Comparison of ENCODE assay signal across 1 cellular context in genomic region chr2:62194558-62195420, GRCh38.
TF ChIP-seq lines count a peak whose summit lies in the region.

No MANE protein-coding gene starts in this region.

TF ChIP-seq in HepG2, 621 proteins besides CTCF, POLR2A, EP300 and RAD21 (continued from another document):
- TF ChIP-seq ZXDC (CRISPR knock-in tag; IDR thresholded peaks at IDR 0.05) (no peak; the same call in 1 of the 2 replicates), PCBP1 (IDR thresholded peaks at IDR 0.05; ENCODE audit: borderline replicate concordance, low read depth, low read length) (no peak), ATM (IDR thresholded peaks at IDR 0.05; ENCODE audit: borderline replicate concordance) (no peak), PTBP1 (IDR thresholded peaks at IDR 0.05; ENCODE audit: low read depth, low read length, poor library complexity, severe bottlenecking) (no peak), RFX3 (CRISPR knock-in tag; IDR thresholded peaks at IDR 0.05) (no peak), PHF8 (CRISPR knock-in tag; IDR thresholded peaks at IDR 0.05) (no peak), KDM2A (CRISPR knock-in tag; IDR thresholded peaks at IDR 0.05; ENCODE audit: borderline replicate concordance, low read depth) (no peak), ZNF205 (CRISPR knock-in tag; IDR thresholded peaks at IDR 0.05) (peak; percentile 50; the same call in 1 of the 2 replicates), ZBTB38 (CRISPR knock-in tag; IDR thresholded peaks at IDR 0.05) (peak; percentile 98), NRL (CRISPR knock-in tag; IDR thresholded peaks at IDR 0.05; ENCODE audit: borderline replicate concordance) (no peak), IRF1 (CRISPR knock-in tag; IDR thresholded peaks at IDR 0.05; ENCODE audit: low read depth) (no peak), ZNF572 (CRISPR knock-in tag; IDR thresholded peaks at IDR 0.05) (peak; percentile 33; the same call in 1 of the 2 replicates), ZBTB10 (CRISPR knock-in tag; IDR thresholded peaks at IDR 0.05; ENCODE audit: borderline replicate concordance) (no peak), RBAK (CRISPR knock-in tag; IDR thresholded peaks at IDR 0.05) (peak; percentile 62; the same call in 1 of the 2 replicates), GRHL1 (CRISPR knock-in tag; conservative IDR thresholded peaks at IDR 0.05) (no peak), POLR2AphosphoS5 (IDR thresholded peaks at IDR 0.05; ENCODE audit: low read depth, low read length) (no peak), MTA3 (CRISPR knock-in tag; IDR thresholded peaks at IDR 0.05) (no peak), MAFK (conservative IDR thresholded peaks at IDR 0.05 in 1 of 2, IDR thresholded peaks at IDR 0.05 in 1 of 2; ENCODE audit: low read length in 2 of 2) (no peak), SMC3 (IDR thresholded peaks at IDR 0.05; ENCODE audit: low read length) (peak; percentile 6; the same call in 1 of the 2 replicates), ZNF569 (CRISPR knock-in tag; IDR thresholded peaks at IDR 0.05; ENCODE audit: borderline replicate concordance) (no peak), JUNB (CRISPR knock-in tag; IDR thresholded peaks at IDR 0.05; ENCODE audit: borderline replicate concordance) (no peak), HOXA3 (CRISPR knock-in tag; IDR thresholded peaks at IDR 0.05) (peak; percentile 12; the same call in 1 of the 2 replicates), ZFX (CRISPR knock-in tag; IDR thresholded peaks at IDR 0.05; ENCODE audit: low read depth) (peak; percentile 58), JARID2 (CRISPR knock-in tag; IDR thresholded peaks at IDR 0.05; ENCODE audit: insufficient replicate concordance) (peak; percentile 50)
